ENCODE assay signal across 9 cellular contexts in genomic region chr17:57604771-57605733, GRCh38.
DNase-seq lines count a peak whose midpoint lies in the region; ATAC-seq and TF ChIP-seq lines count a peak whose summit lies in the region.
"Had no signal": no experiment of that assay in that cellular context is flagged by ENCODE, and none has a peak within 500 bp of the region (broad histone marks: within the 10 kb centered on the region; RNA-seq: fewer than 3 reads in every experiment).

No MANE protein-coding gene starts in this region.

- no peaks in the 10 kb centered on the region for H3K9me2 ChIP-seq in OCI-LY1 (ENCODE audit: low read depth, low read length)

- H3K27ac Mint-ChIP-seq in CD4-positive, alpha-beta memory T cell = peak overlapping the region; percentile 86 to 99 (median 97)
- H3K27ac Mint-ChIP-seq in stimulated activated memory B cell treated with anti-CD40 and anti-IgM and Interleukin-4, amounts not matched to agents 10 μg/mL and 1 μg/mL and 100 μg/mL, for 72 hours = peak overlapping the region; percentile 81

- POLR2A ChIA-PET in CD4-positive, alpha-beta memory T cell (lab: Charles Lee; ENCODE audit: partially characterized antibody) = interaction anchor here (0.6 to 1.2 kb wide), 4 partner anchors 10 to 627 kb away, joined by 3 to 6 read pairs (median 4); partner anchors contain the start of gene SCPEP1

- ATAC-seq in GM19438 (IDR thresholded peaks at IDR 0.05; ENCODE audit: low read depth, unreplicated experiment) = peak; percentile 76
- peak; percentile 87 for ATAC-seq in stimulated activated memory B cell treated with anti-CD40 and anti-IgM and Interleukin-4, amounts not matched to agents 10 μg/mL and 1 μg/mL and 100 μg/mL, for 72 hours
- ATAC-seq: HCT116 had no signal

- TF ChIP-seq CTCF in OCI-LY1 (IDR thresholded peaks at IDR 0.05; ENCODE audit: low read length) (peak; percentile 46; the same call in 1 of the 2 replicates), astrocyte of the spinal cord (IDR thresholded peaks at IDR 0.05; ENCODE audit: low read depth, low read length) (no peak)

- no peaks in the 10 kb centered on the region for H3K27me3 ChIP-seq in CD4-positive, alpha-beta memory T cell (ENCODE audit: insufficient read depth, low read length)
- H3K27me3 ChIP-seq in OCI-LY1 (ENCODE audit: insufficient read depth, low read length) (no peaks in the 10 kb centered on the region), HAP-1 (ENCODE audit: low read depth) (no peaks in the 10 kb centered on the region)

- H3K79me2 ChIP-seq in OCI-LY1 (ENCODE audit: insufficient read depth, low read length) = no peaks in the 10 kb centered on the region

- peak; percentile 57 to 69 (median 64) for DNase-seq in CD4-positive, alpha-beta memory T cell
- DNase-seq in astrocyte of the spinal cord (ENCODE audit: low read depth, low spot score) (peak; percentile 49), kidney glomerular epithelial cell (lab: John Stamatoyannopoulos, UW) (peak; percentile 29), HAP-1 (ENCODE audit: low spot score in 2 of 2) (no peak)

- peaks cover 53 to 77% (median 66%) of the 10 kb centered on the region in 4 donors for H3K4me1 Mint-ChIP-seq in CD4-positive, alpha-beta memory T cell
- peaks cover 50% of the 10 kb centered on the region for H3K4me1 Mint-ChIP-seq in stimulated activated memory B cell treated with anti-CD40 and anti-IgM and Interleukin-4, amounts not matched to agents 10 μg/mL and 1 μg/mL and 100 μg/mL, for 72 hours

- CTCF ChIA-PET in CD4-positive, alpha-beta memory T cell (lab: Charles Lee; ENCODE audit: partially characterized antibody) = interaction anchor here (0.9 to 2.7 kb wide), 4 partner anchors 7 to 178 kb away, joined by 3 to 21 read pairs (median 6); no protein-coding TSS in a partner anchor

- intact Hi-C loops in CD4-positive, alpha-beta memory T cell (cut with micrococcal nuclease) = loop anchor here (5.0 kb wide), 1 partner anchor 348 kb away; the partner anchor contains the start of gene MSI2

- no peak for TF ChIP-seq RAD21 in Ishikawa (IDR thresholded peaks at IDR 0.05; ENCODE audit: low read depth)

- peak overlapping the region; percentile 69 for H3K27ac ChIP-seq in CD4-positive, alpha-beta memory T cell (ENCODE audit: low read depth, low read length)
- H3K27ac ChIP-seq in OCI-LY1 (ENCODE audit: low read depth, low read length, poor library complexity, severe bottlenecking) = peak overlapping the region; percentile 98

- H3K9me3 Mint-ChIP-seq in CD4-positive, alpha-beta memory T cell = no peaks in the 10 kb centered on the region
- H3K9me3 Mint-ChIP-seq in stimulated activated memory B cell treated with anti-CD40 and anti-IgM and Interleukin-4, amounts not matched to agents 10 μg/mL and 1 μg/mL and 100 μg/mL, for 72 hours = no peaks in the 10 kb centered on the region

- H3K4me3 Mint-ChIP-seq in CD4-positive, alpha-beta memory T cell = peak overlapping the region in 7 of 8 donors; percentile 72 to 86 (median 81)
- peak overlapping the region; percentile 17 for H3K4me3 Mint-ChIP-seq in stimulated activated memory B cell treated with anti-CD40 and anti-IgM and Interleukin-4, amounts not matched to agents 10 μg/mL and 1 μg/mL and 100 μg/mL, for 72 hours

- peaks cover 0 to 11% of the 10 kb centered on the region in 2 donors for H3K36me3 Mint-ChIP-seq in CD4-positive, alpha-beta memory T cell
- peaks cover 6% of the 10 kb centered on the region for H3K36me3 Mint-ChIP-seq in stimulated activated memory B cell treated with anti-CD40 and anti-IgM and Interleukin-4, amounts not matched to agents 10 μg/mL and 1 μg/mL and 100 μg/mL, for 72 hours

- peak overlapping the region in 1 of 2 donors; percentile 3 for H3K4me3 ChIP-seq in CD4-positive, alpha-beta memory T cell (ENCODE audit: low read length in 2 of 2)
- peak overlapping the region; percentile 19 for H3K4me3 ChIP-seq in OCI-LY1 (ENCODE audit: low read depth, low read length, poor library complexity, severe bottlenecking)
- no peak overlapping the region for H3K4me3 ChIP-seq in astrocyte of the spinal cord (ENCODE audit: low read depth, low read length)
- H3K4me3 ChIP-seq in HAP-1 = no peak overlapping the region

- H2AFZ ChIP-seq in OCI-LY1 (ENCODE audit: low read length) = no peak overlapping the region

- in situ Hi-C loops in astrocyte of the spinal cord (cut with HindIII; ENCODE audit: low sequenced_read_pairs) (no loop called here), HAP-1 (cut with MboI; ENCODE audit: low sequenced_read_pairs) (no loop called here)

- H4K20me1 ChIP-seq in OCI-LY1 (ENCODE audit: insufficient read depth, low read length) = no peaks in the 10 kb centered on the region

- no peaks in the 10 kb centered on the region for H3K9me3 ChIP-seq in CD4-positive, alpha-beta memory T cell (ENCODE audit: control insufficient read depth in 1 of 2, low read length in 2 of 2)
- H3K9me3 ChIP-seq in OCI-LY1 (ENCODE audit: low read length) (no peaks in the 10 kb centered on the region), HAP-1 (no peaks in the 10 kb centered on the region)

- H3K27me3 Mint-ChIP-seq in CD4-positive, alpha-beta memory T cell = no peaks in the 10 kb centered on the region
- H3K27me3 Mint-ChIP-seq in stimulated activated memory B cell treated with anti-CD40 and anti-IgM and Interleukin-4, amounts not matched to agents 10 μg/mL and 1 μg/mL and 100 μg/mL, for 72 hours = no peaks in the 10 kb centered on the region

- H3K4me2 ChIP-seq in OCI-LY1 (ENCODE audit: low read length) = peak overlapping the region; percentile 57

- TF ChIP-seq EP300 in Ishikawa (IDR thresholded peaks at IDR 0.05; ENCODE audit: borderline replicate concordance) = no peak

- peaks cover 87% of the 10 kb centered on the region for H3K4me1 ChIP-seq in CD4-positive, alpha-beta memory T cell (ENCODE audit: insufficient read depth, low read length)
- H3K4me1 ChIP-seq in OCI-LY1 (ENCODE audit: insufficient read depth, low read length, severe bottlenecking) = peaks cover 99% of the 10 kb centered on the region
- no peaks in the 10 kb centered on the region for H3K4me1 ChIP-seq in HAP-1

- H3K9ac ChIP-seq in OCI-LY1 (ENCODE audit: low read length) = peak overlapping the region; percentile 61

- H3F3A ChIP-seq in OCI-LY1 (ENCODE audit: insufficient read depth, low read length) = peaks cover 3% of the 10 kb centered on the region; the same call in 1 of the 2 replicates

- H3K36me3 ChIP-seq in CD4-positive, alpha-beta memory T cell (ENCODE audit: insufficient read depth, low read length) = no peaks in the 10 kb centered on the region
- peaks cover 43% of the 10 kb centered on the region for H3K36me3 ChIP-seq in OCI-LY1 (ENCODE audit: insufficient read depth, low read length)
- H3K36me3 ChIP-seq in HAP-1 (replicated peaks) = no peaks in the 10 kb centered on the region; the same call in 1 of the 2 replicates

TF ChIP-seq in Ishikawa, 13 proteins besides CTCF, POLR2A, EP300 and RAD21:
- 0 out of 2 replicates have a peak, but pooled peaks have one; percentile 23 for TF ChIP-seq NFIC (IDR thresholded peaks at IDR 0.05)
- TF ChIP-seq TCF12 (IDR thresholded peaks at IDR 0.05; ENCODE audit: low read depth) = no peak
- no peak for TF ChIP-seq ZBTB7A (IDR thresholded peaks at IDR 0.05; ENCODE audit: low read depth)

Comparison
In these comparisons a context has a peak if more than half of its experiments do, and no peak if none do; other contexts are left out.
1. DNase-seq: peak in CD4-positive, alpha-beta memory T cell (5 of 5), astrocyte of the spinal cord (single experiment) and kidney glomerular epithelial cell (single experiment); none in HAP-1 (0 of 2).